Comparison of ENCODE assay signal across 8 cellular contexts in the genomic region with DNA sequence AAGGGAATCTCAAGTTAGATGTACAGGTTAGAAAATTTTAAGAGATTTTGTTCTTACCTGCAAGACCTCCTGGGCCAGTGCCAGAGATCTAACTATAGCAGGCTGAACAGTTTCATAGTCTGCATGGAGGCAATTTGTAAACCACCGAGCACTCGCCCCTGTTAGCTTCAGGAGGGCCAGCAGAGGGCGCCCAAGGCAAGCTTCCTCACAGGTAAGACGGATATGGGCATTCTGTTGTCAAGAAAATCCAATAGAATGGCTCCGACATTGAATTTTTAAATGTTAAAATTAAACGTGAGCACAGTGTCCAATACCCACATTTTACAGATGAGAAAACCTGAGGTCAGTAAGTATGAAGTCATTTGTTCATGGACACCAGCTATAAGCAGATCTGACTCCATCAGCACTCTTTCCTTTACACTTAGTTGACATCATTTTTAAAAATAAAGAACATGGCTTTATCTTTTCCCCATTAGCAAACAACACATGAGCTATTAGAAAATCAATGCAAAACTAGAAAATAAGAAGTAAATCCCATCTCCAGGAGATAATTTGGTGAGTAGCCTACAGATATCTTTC. TPM values are rescaled to one million over a fixed set of nuclear protein-coding genes. Genes with fewer than 3 reads are reported as not detected.
A peak's percentile ranks its signal among the peaks of the same experiment; 100 is the strongest.
DNase-seq lines count a peak whose midpoint lies in the region; ATAC-seq and TF ChIP-seq lines count a peak whose summit lies in the region.

No MANE protein-coding gene starts in this region.

- peak; percentile 87 for DNase-seq in Daoy (ENCODE audit: low read depth)
- peak; percentile 65 for DNase-seq in HCEC 1CT
- DNase-seq in NCI-H128 (lab: John Stamatoyannopoulos, UW; ENCODE audit: unreplicated experiment), result peak; percentile 41
- peak; percentile 69 for DNase-seq in activated naive CD4-positive, alpha-beta T cell treated with anti-CD3 and anti-CD28 coated beads, Interleukin-2, amount 50 U/mL, for 16 hours
- DNase-seq in head of caudate nucleus, result peak; percentile 55 to 89 (median 78)
- DNase-seq in posterior vena cava (ENCODE audit: low spot score), result peak; percentile 87
- peak; percentile 78 for DNase-seq in ureter (ENCODE audit: low spot score)

- peak; percentile 98 for ATAC-seq in SK-N-SH treated with all-trans-retinoic acid at 6 μM for 48 hours

- intact Hi-C loops in head of caudate nucleus (cut with DNase I), result no loop called here
- intact Hi-C loops in posterior vena cava (cut with DNase I), result no loop called here

TF ChIP-seq in SK-N-SH treated with all-trans-retinoic acid at 6 μM for 48 hours, 23 proteins besides CTCF, POLR2A, EP300 and RAD21:
- TF ChIP-seq SNAI2 (CRISPR knock-in tag; IDR thresholded peaks at IDR 0.05), result no peak
- TF ChIP-seq ZC3H10 (CRISPR knock-in tag; IDR thresholded peaks at IDR 0.05), result no peak
- TF ChIP-seq ZFP3 (CRISPR knock-in tag; IDR thresholded peaks at IDR 0.05), result no peak
- TF ChIP-seq, protein P1, sequence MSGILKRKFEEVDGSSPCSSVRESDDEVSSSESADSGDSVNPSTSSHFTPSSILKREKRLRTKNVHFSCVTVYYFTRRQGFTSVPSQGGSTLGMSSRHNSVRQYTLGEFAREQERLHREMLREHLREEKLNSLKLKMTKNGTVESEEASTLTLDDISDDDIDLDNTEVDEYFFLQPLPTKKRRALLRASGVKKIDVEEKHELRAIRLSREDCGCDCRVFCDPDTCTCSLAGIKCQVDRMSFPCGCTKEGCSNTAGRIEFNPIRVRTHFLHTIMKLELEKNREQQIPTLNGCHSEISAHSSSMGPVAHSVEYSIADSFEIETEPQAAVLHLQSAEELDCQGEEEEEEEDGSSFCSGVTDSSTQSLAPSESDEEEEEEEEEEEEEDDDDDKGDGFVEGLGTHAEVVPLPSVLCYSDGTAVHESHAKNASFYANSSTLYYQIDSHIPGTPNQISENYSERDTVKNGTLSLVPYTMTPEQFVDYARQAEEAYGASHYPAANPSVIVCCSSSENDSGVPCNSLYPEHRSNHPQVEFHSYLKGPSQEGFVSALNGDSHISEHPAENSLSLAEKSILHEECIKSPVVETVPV (CRISPR knock-in tag; IDR thresholded peaks at IDR 0.05), result no peak
- no peak for TF ChIP-seq PPARA (CRISPR knock-in tag; IDR thresholded peaks at IDR 0.05; ENCODE audit: borderline replicate concordance)
- TF ChIP-seq, protein P2, sequence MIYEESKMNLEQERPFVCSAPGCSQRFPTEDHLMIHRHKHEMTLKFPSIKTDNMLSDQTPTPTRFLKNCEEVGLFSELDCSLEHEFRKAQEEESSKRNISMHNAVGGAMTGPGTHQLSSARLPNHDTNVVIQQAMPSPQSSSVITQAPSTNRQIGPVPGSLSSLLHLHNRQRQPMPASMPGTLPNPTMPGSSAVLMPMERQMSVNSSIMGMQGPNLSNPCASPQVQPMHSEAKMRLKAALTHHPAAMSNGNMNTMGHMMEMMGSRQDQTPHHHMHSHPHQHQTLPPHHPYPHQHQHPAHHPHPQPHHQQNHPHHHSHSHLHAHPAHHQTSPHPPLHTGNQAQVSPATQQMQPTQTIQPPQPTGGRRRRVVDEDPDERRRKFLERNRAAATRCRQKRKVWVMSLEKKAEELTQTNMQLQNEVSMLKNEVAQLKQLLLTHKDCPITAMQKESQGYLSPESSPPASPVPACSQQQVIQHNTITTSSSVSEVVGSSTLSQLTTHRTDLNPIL (CRISPR knock-in tag; IDR thresholded peaks at IDR 0.05; ENCODE audit: low read depth), result no peak
- no peak for TF ChIP-seq ZFP30 (CRISPR knock-in tag; IDR thresholded peaks at IDR 0.05)
- TF ChIP-seq OSR1 (CRISPR knock-in tag; IDR thresholded peaks at IDR 0.05), result no peak
- TF ChIP-seq BACH2 (CRISPR knock-in tag; IDR thresholded peaks at IDR 0.05; ENCODE audit: borderline replicate concordance), result no peak
- TF ChIP-seq GLIS3 (CRISPR knock-in tag; IDR thresholded peaks at IDR 0.05), result no peak
- no peak for TF ChIP-seq ARNTL (CRISPR knock-in tag; IDR thresholded peaks at IDR 0.05; ENCODE audit: borderline replicate concordance, low read depth)
- no peak for TF ChIP-seq ZNF8 (CRISPR knock-in tag; IDR thresholded peaks at IDR 0.05)
- TF ChIP-seq ZNF70 (CRISPR knock-in tag; IDR thresholded peaks at IDR 0.05), result no peak
- TF ChIP-seq ESRRG (CRISPR knock-in tag; IDR thresholded peaks at IDR 0.05), result no peak
- no peak for TF ChIP-seq CSDC2 (CRISPR knock-in tag; IDR thresholded peaks at IDR 0.05)
- TF ChIP-seq, protein P3, sequence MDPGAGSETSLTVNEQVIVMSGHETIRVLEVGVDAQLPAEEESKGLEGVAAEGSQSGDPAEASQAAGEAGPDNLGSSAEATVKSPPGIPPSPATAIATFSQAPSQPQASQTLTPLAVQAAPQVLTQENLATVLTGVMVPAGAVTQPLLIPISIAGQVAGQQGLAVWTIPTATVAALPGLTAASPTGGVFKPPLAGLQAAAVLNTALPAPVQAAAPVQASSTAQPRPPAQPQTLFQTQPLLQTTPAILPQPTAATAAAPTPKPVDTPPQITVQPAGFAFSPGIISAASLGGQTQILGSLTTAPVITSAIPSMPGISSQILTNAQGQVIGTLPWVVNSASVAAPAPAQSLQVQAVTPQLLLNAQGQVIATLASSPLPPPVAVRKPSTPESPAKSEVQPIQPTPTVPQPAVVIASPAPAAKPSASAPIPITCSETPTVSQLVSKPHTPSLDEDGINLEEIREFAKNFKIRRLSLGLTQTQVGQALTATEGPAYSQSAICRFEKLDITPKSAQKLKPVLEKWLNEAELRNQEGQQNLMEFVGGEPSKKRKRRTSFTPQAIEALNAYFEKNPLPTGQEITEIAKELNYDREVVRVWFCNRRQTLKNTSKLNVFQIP (CRISPR knock-in tag; IDR thresholded peaks at IDR 0.05; ENCODE audit: borderline replicate concordance, low read depth), result no peak
- no peak for TF ChIP-seq ZNF565 (CRISPR knock-in tag; conservative IDR thresholded peaks at IDR 0.05; ENCODE audit: low read depth)
- TF ChIP-seq ISL1 (CRISPR knock-in tag; IDR thresholded peaks at IDR 0.05), result no peak
- TF ChIP-seq TOX (CRISPR knock-in tag; IDR thresholded peaks at IDR 0.05; ENCODE audit: borderline replicate concordance), result no peak

RNA-seq across cellular contexts. Expression of a gene that starts 2.2 kb away (rescaled TPM):
- total RNA-seq in Daoy (2014; rRNA removed; shearing (Covaris generic)), result not detected in 2 replicates
- total RNA-seq in posterior vena cava (not detected), ureter (not detected)

RNA-seq across cellular contexts. Expression of a gene that starts 40.4 kb away (rescaled TPM):
- total RNA-seq in Daoy (2014; rRNA removed; shearing (Covaris generic)), result not detected in 2 replicates
- total RNA-seq in posterior vena cava (not detected), ureter (305 TPM)

Comparison
In these comparisons a context has a peak if more than half of its experiments do, and no peak if none do; other contexts are left out.
1. Peak in every context shown above with its lines: DNase-seq and ATAC-seq.
2. RNA of a gene that starts 40.4 kb away (total RNA-seq): 305 TPM in ureter (single experiment); not detected in posterior vena cava and not detected in Daoy; every median in the first group is over 100 times any median in the second.